ENCODE assay signal across 10 cellular contexts in genomic region chr7:148264933-148265557, GRCh38.
DNase-seq lines count a peak whose midpoint lies in the region; ATAC-seq and TF ChIP-seq lines count a peak whose summit lies in the region.
"Had no signal": no experiment of that assay in that cellular context is flagged by ENCODE, and none has a peak within 500 bp of the region (broad histone marks: within the 10 kb centered on the region; RNA-seq: fewer than 3 reads in every experiment).

No MANE protein-coding gene starts in this region.

- no peaks in the 10 kb centered on the region for H3K36me3 ChIP-seq in cardiac muscle cell

- H3K4me3 Mint-ChIP-seq in nephron progenitor cell (no peak overlapping the region), T-helper 17 cell (no peak overlapping the region)
- H3K4me3 Mint-ChIP-seq: dendritic cell treated with granulocyte-macrophage colony-stimulating factor and Interleukin-4, amounts not matched to agents 40 ng/mL and 50 ng/mL, for 4 days; stimulated activated naive CD8-positive, alpha-beta T cell treated with anti-CD3 and anti-CD28 coated beads, Interleukin-15, amount 100 ng/mL, for 72 hours had no signal

- H3K4me3 ChIP-seq in cardiac muscle cell (no peak overlapping the region), choroid plexus epithelial cell (ENCODE audit: low read depth, low read length) (no peak overlapping the region)

- peaks cover 7% of the 10 kb centered on the region for H3K27me3 Mint-ChIP-seq in nephron progenitor cell (ENCODE audit: low read depth, poor library complexity)
- H3K27me3 Mint-ChIP-seq in T-helper 17 cell: peaks cover 41% of the 10 kb centered on the region

- H3K36me3 Mint-ChIP-seq in nephron progenitor cell (ENCODE audit: low read depth) (no peaks in the 10 kb centered on the region), T-helper 17 cell (ENCODE audit: low read depth) (no peaks in the 10 kb centered on the region)

- ATAC-seq in left cardiac atrium: no peak
- peak; percentile 48 for ATAC-seq in HG03066 (IDR thresholded peaks at IDR 0.05; ENCODE audit: low read depth, unreplicated experiment)
- ATAC-seq in GM18873 (IDR thresholded peaks at IDR 0.05; ENCODE audit: low FRiP score, unreplicated experiment): no peak
- ATAC-seq in T-helper 17 cell: no peak
- ATAC-seq: stimulated activated naive CD8-positive, alpha-beta T cell treated with anti-CD3 and anti-CD28 coated beads, Interleukin-15, amount 100 ng/mL, for 72 hours had no signal

- H3K9me3 ChIP-seq in cardiac muscle cell (ENCODE audit: low read depth) (no peaks in the 10 kb centered on the region), T-helper 17 cell (ENCODE audit: control insufficient read depth, low read length, poor library complexity, severe bottlenecking) (no peaks in the 10 kb centered on the region)

- peaks cover 16% of the 10 kb centered on the region for H3K4me1 Mint-ChIP-seq in nephron progenitor cell
- peaks cover 11% of the 10 kb centered on the region for H3K4me1 Mint-ChIP-seq in T-helper 17 cell

- TF ChIP-seq CTCF in cardiac muscle cell (IDR thresholded peaks at IDR 0.05; ENCODE audit: low read depth, low read length): peak; percentile 74
- peak; percentile 71 for TF ChIP-seq CTCF in choroid plexus epithelial cell (conservative IDR thresholded peaks at IDR 0.05; ENCODE audit: low read depth, low read length)
- TF ChIP-seq CTCF in nephron progenitor cell (IDR thresholded peaks at IDR 0.05): peak; percentile 65

- no peaks in the 10 kb centered on the region for H3K27me3 ChIP-seq in cardiac muscle cell

- intact Hi-C loops in left cardiac atrium (cut with DNase I): loop anchor here in 1 of 2 donors (5.0 to 10.0 kb wide), 2 partner anchors 700 to 1023 kb away; no protein-coding TSS in a partner anchor

- no peaks in the 10 kb centered on the region for H3K4me1 ChIP-seq in cardiac muscle cell (ENCODE audit: low read depth)

- no peak overlapping the region for H3K27ac ChIP-seq in cardiac muscle cell

- no peaks in the 10 kb centered on the region for H3K9me3 Mint-ChIP-seq in nephron progenitor cell
- H3K9me3 Mint-ChIP-seq: dendritic cell treated with granulocyte-macrophage colony-stimulating factor and Interleukin-4, amounts not matched to agents 40 ng/mL and 50 ng/mL, for 4 days; stimulated activated naive CD8-positive, alpha-beta T cell treated with anti-CD3 and anti-CD28 coated beads, Interleukin-15, amount 100 ng/mL, for 72 hours had no signal

- no peak overlapping the region for H3K27ac Mint-ChIP-seq in nephron progenitor cell
- H3K27ac Mint-ChIP-seq in T-helper 17 cell: no peak overlapping the region
- H3K27ac Mint-ChIP-seq: dendritic cell treated with granulocyte-macrophage colony-stimulating factor and Interleukin-4, amounts not matched to agents 40 ng/mL and 50 ng/mL, for 4 days; stimulated activated naive CD8-positive, alpha-beta T cell treated with anti-CD3 and anti-CD28 coated beads, Interleukin-15, amount 100 ng/mL, for 72 hours had no signal

- DNase-seq in cardiac muscle cell (ENCODE audit: low read depth in 1 of 2, low spot score in 1 of 2): peak; percentile 55 to 66
- no peak for DNase-seq in left cardiac atrium
- DNase-seq in NCI-H526 (lab: John Stamatoyannopoulos, UW): peak; percentile 60 to 81
- peak; percentile 66 for DNase-seq in choroid plexus epithelial cell (ENCODE audit: low read depth)
- no peak for DNase-seq in nephron progenitor cell
- no peak for DNase-seq in T-helper 17 cell

Comparison
In these comparisons a context has a peak if more than half of its experiments do, and no peak if none do; other contexts are left out.
1. DNase-seq: peak in cardiac muscle cell (2 of 2), NCI-H526 (2 of 2) and choroid plexus epithelial cell (single experiment); none in left cardiac atrium (single experiment), nephron progenitor cell (single experiment) and T-helper 17 cell (0 of 3).
2. Peak in every context shown above with its lines, with median percentiles within 50 percentile points of each other: CTCF ChIP-seq.